22 cellular contexts compared by ENCODE assay signal in the genomic region with DNA sequence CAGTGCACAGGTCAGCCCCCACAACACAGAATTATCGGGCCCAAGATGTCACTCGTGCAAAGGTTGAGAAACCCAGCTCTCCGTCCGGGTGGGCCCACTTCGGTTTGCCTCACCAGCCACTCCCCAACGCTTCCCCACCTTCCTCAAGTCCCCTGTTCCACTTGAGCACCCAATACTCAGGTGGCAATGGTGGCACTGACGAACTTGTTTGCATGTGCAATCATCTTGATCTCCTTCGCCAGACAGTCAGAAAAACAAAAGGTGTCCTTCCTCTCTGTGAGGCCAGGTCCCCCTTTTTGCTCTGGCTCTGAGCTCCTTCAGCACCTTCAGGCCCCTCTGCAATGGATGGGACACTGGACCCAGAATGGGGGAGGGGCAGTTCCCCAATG. TPM values are rescaled to one million over a fixed set of nuclear protein-coding genes. Genes with fewer than 3 reads are reported as not detected.
DNase-seq lines count a peak whose midpoint lies in the region; ATAC-seq, FAIRE-seq and TF ChIP-seq lines count a peak whose summit lies in the region.
"Had no signal": no experiment of that assay in that cellular context is flagged by ENCODE, and none has a peak within 500 bp of the region (broad histone marks: within the 10 kb centered on the region; RNA-seq: fewer than 3 reads in every experiment).

No MANE protein-coding gene starts in this region.

- WGBS in thyroid gland, 2 donors = 58 to 59% methylated on average over 8 of the region's 8 CpGs

- H3K36me3 ChIP-seq in thyroid gland = no peaks in the 10 kb centered on the region

- TF ChIP-seq POLR2A in Raji (IDR thresholded peaks at IDR 0.05; ENCODE audit: insufficient read depth, low read depth, low read length) (peak; percentile 55), thyroid gland (IDR thresholded peaks at IDR 0.05) (no peak)

- no peak for FAIRE-seq in urothelium cell line (lab: Jason Lieb, UNC)
- FAIRE-seq: HTR-8/SVneo had no signal

- intact Hi-C loops in thyroid gland (cut with DNase I) = no loop called here

- no peaks in the 10 kb centered on the region for H3K9me3 ChIP-seq in thyroid gland
- H3K9me3 ChIP-seq: tibial artery had no signal

- no peaks in the 10 kb centered on the region for H3K27me3 Mint-ChIP-seq in activated naive CD8-positive, alpha-beta T cell
- H3K27me3 Mint-ChIP-seq in activated naive CD8-positive, alpha-beta T cell treated with anti-CD3 and anti-CD28 coated beads for 36 hours = no peaks in the 10 kb centered on the region
- H3K27me3 Mint-ChIP-seq in immature natural killer cell (ENCODE audit: low read depth in 3 of 3) = peaks cover 5 to 18% (median 13%) of the 10 kb centered on the region in 3 donors

- no peak overlapping the region for H3K27ac Mint-ChIP-seq in activated naive CD8-positive, alpha-beta T cell
- H3K27ac Mint-ChIP-seq in activated naive CD8-positive, alpha-beta T cell treated with anti-CD3 and anti-CD28 coated beads for 36 hours = no peak overlapping the region
- H3K27ac Mint-ChIP-seq in immature natural killer cell = peak overlapping the region in 5 of 6 donors; percentile 7 to 90 (median 69)

- no peak overlapping the region for H3K4me3 ChIP-seq in thyroid gland (replicated peaks in 1 of 3)
- H3K4me3 ChIP-seq: skin epidermis, tibial artery had no signal

- H3K27me3 ChIP-seq in thyroid gland = no peaks in the 10 kb centered on the region
- H3K27me3 ChIP-seq: tibial artery had no signal

- ATAC-seq in GM18517 (IDR thresholded peaks at IDR 0.05; ENCODE audit: unreplicated experiment) = no peak
- ATAC-seq: activated CD4-positive, CD25-positive, alpha-beta regulatory T cell treated with anti-CD3 and anti-CD28 coated beads, Interleukin-2, amount 50 U/mL, for 24 hours; left colon had no signal

- peak overlapping the region; percentile 56 for H3K4me3 Mint-ChIP-seq in activated naive CD8-positive, alpha-beta T cell
- H3K4me3 Mint-ChIP-seq in activated naive CD8-positive, alpha-beta T cell treated with anti-CD3 and anti-CD28 coated beads for 36 hours = no peak overlapping the region
- no peak overlapping the region for H3K4me3 Mint-ChIP-seq in immature natural killer cell

- peaks cover 70% of the 10 kb centered on the region for H3K4me1 Mint-ChIP-seq in activated naive CD8-positive, alpha-beta T cell (ENCODE audit: low read depth)
- H3K4me1 Mint-ChIP-seq in activated naive CD8-positive, alpha-beta T cell treated with anti-CD3 and anti-CD28 coated beads for 36 hours = peaks cover 46% of the 10 kb centered on the region
- H3K4me1 Mint-ChIP-seq in immature natural killer cell = peaks cover 64 to 76% of the 10 kb centered on the region in 2 donors

- H3K4me1 ChIP-seq in thyroid gland = peaks cover 63 to 72% of the 10 kb centered on the region in 2 donors

- no peaks in the 10 kb centered on the region for H3K9me3 Mint-ChIP-seq in activated naive CD8-positive, alpha-beta T cell (ENCODE audit: low read depth)
- H3K9me3 Mint-ChIP-seq in activated naive CD8-positive, alpha-beta T cell treated with anti-CD3 and anti-CD28 coated beads for 36 hours = peaks cover 2% of the 10 kb centered on the region
- H3K9me3 Mint-ChIP-seq in immature natural killer cell = no peaks in the 10 kb centered on the region

- peaks cover 8% of the 10 kb centered on the region for H3K36me3 Mint-ChIP-seq in activated naive CD8-positive, alpha-beta T cell
- H3K36me3 Mint-ChIP-seq in activated naive CD8-positive, alpha-beta T cell treated with anti-CD3 and anti-CD28 coated beads for 36 hours = peaks cover 34% of the 10 kb centered on the region
- no peaks in the 10 kb centered on the region for H3K36me3 Mint-ChIP-seq in immature natural killer cell

- peak overlapping the region; percentile 51 to 94 (median 76) for H3K27ac ChIP-seq in thyroid gland
- H3K27ac ChIP-seq: parathyroid adenoma, tibial artery had no signal

- TF ChIP-seq CTCF in thyroid gland (IDR thresholded peaks at IDR 0.05) = no peak

- DNase-seq in activated naive CD8-positive, alpha-beta T cell treated with anti-CD3 and anti-CD28 coated beads for 36 hours = no peak
- DNase-seq in immature natural killer cell (no peak), thyroid gland (no peak), urothelium cell line (ENCODE audit: low spot score) (no peak), foreskin melanocyte (no peak)
- DNase-seq: activated effector memory CD4-positive, alpha-beta T cell treated with Interleukin-2 at 50 U/mL for 16 hours; amygdala; cerebellar nuclear complex; left colon; NCI-H187; NCI-H446; Right ventricle myocardium superior; stimulated activated CD4-positive, alpha-beta T cell treated with anti-CD3 and anti-CD28 coated beads, Interleukin-4, amount 100 ng/mL, for 4 hours; stimulated activated CD8-positive, alpha-beta memory T cell treated with anti-CD3 and anti-CD28 coated beads, Interleukin-4, amount 100 ng/mL, for 48 hours; tibial artery had no signal

RNA-seq across cellular contexts. Expression of a gene that starts 3.7 kb away (rescaled TPM):
- total RNA-seq in activated naive CD8-positive, alpha-beta T cell treated with anti-CD3 and anti-CD28 coated beads for 36 hours = 10 to 100 TPM; 70.9 to 80.9 TPM
- 10 to 100 TPM; 34.1 to 40.0 (median 36.1) TPM for polyA plus RNA-seq in immature natural killer cell
- total RNA-seq in thyroid gland = 100 to 1,000 TPM; 103 to 190 (median 159) TPM

RNA-seq across cellular contexts. Expression of a gene that starts 50.5 kb away (rescaled TPM):
- 10 to 100 TPM; 25.2 to 30.4 TPM for total RNA-seq in activated naive CD8-positive, alpha-beta T cell treated with anti-CD3 and anti-CD28 coated beads for 36 hours
- polyA plus RNA-seq in immature natural killer cell = 10 to 100 TPM in 1 of 3 donors, 1 to 10 TPM in 2; 6.3 to 14.1 (median 9.5) TPM
- total RNA-seq in thyroid gland = 10 to 100 TPM; 30.9 to 54.4 (median 50.7) TPM

RNA-seq across cellular contexts. Expression of a gene that starts 50.9 kb away (rescaled TPM):
- 10 to 100 TPM; 60.4 to 62.7 TPM for total RNA-seq in activated naive CD8-positive, alpha-beta T cell treated with anti-CD3 and anti-CD28 coated beads for 36 hours
- 10 to 100 TPM; 13.1 to 18.8 (median 14.2) TPM for polyA plus RNA-seq in immature natural killer cell
- total RNA-seq in thyroid gland = 100 to 1,000 TPM in 3 of 4 donors, 10 to 100 TPM in 1; 75.0 to 147 (median 127) TPM

RNA-seq across cellular contexts. Expression of a gene that starts 53.6 kb away (rescaled TPM):
- total RNA-seq in activated naive CD8-positive, alpha-beta T cell treated with anti-CD3 and anti-CD28 coated beads for 36 hours = 10 to 100 TPM; 14.0 to 14.1 TPM
- polyA plus RNA-seq in immature natural killer cell = 10 to 100 TPM in 2 of 3 donors, 1 to 10 TPM in 1; 9.5 to 21.7 (median 12.0) TPM
- total RNA-seq in thyroid gland = 10 to 100 TPM; 27.5 to 35.1 (median 30.8) TPM

Comparison
In these comparisons a context has a peak if more than half of its experiments do, and no peak if none do; other contexts are left out.
1. H3K27ac Mint-ChIP-seq: peak in immature natural killer cell (5 of 6); none in activated naive CD8-positive, alpha-beta T cell (single experiment) and activated naive CD8-positive, alpha-beta T cell treated with anti-CD3 and anti-CD28 coated beads for 36 hours (single experiment).